2 cellular contexts compared by ENCODE assay signal in the genomic region with DNA sequence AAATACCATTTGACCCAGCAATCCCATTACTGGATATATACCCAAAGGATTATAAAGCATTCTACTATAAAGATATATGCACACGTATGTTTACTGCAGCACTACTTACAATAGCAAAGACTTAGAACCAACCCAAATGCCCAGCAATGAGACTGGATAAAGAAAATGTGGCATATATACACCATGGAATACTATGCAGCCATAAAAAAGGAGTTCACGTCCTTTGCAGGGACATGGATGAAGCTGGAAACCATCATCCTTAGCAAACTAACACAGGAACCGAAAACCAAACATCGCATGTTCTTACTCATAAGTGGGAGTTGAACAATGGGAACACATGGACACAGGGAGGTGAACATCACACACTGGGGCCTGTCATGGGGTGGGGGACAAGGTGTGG. TPM values are rescaled to one million over a fixed set of nuclear protein-coding genes. Genes with fewer than 3 reads are reported as not detected.
"Had no signal": no experiment of that assay in that cellular context is flagged by ENCODE, and none has a peak within 500 bp of the region (broad histone marks: within the 10 kb centered on the region; RNA-seq: fewer than 3 reads in every experiment).

No MANE protein-coding gene starts in this region.

RNA-seq across cellular contexts. Expression of gene MAP1LC3A, which starts 53.5 kb away (rescaled TPM):
- total RNA-seq: OCI-LY7, PC-9 had no signal
